15 cellular contexts compared by ENCODE assay signal in genomic region chr7:51732066-51732465, GRCh38.
"Had no signal": no experiment of that assay in that cellular context is flagged by ENCODE, and none has a peak within 500 bp of the region (broad histone marks: within the 10 kb centered on the region; RNA-seq: fewer than 3 reads in every experiment).

No MANE protein-coding gene starts in this region.

- H3K27me3 ChIP-seq: hepatocyte, neutrophil, thyroid gland, uterus had no signal

- H3K27ac Mint-ChIP-seq: activated CD4-positive, alpha-beta T cell treated with anti-CD3 and anti-CD28 coated beads, Interleukin-2, amount 10 ng/mL, durations not matched to agents 7 days and 5 days; activated naive CD4-positive, alpha-beta T cell treated with anti-CD3 and anti-CD28 coated beads for 36 hours; activated naive CD8-positive, alpha-beta T cell treated with anti-CD3 and anti-CD28 coated beads, Interleukin-2, amount 50 U/mL, for 24 hours; activated T-helper 2 cell treated with anti-CD3 and anti-CD28 coated beads, Interferon-gamma antibody, Interleukin-2, Interleukin-4, amounts not matched to agents 10 μg/mL and 5 μg/mL and 100 μg/mL, durations not matched to agents 14 hours and 24 hours and 36 hours; stimulated activated effector memory CD8-positive, alpha-beta T cell treated with anti-CD3 and anti-CD28 coated beads, Interleukin-12 subunit alpha, Interleukin-12 subunit beta, amount 100 ng/mL, for 72 hours had no signal

- H3K4me3 ChIP-seq: cardiac muscle cell, coronary artery, hepatocyte, thyroid gland, uterus had no signal

- H3K36me3 ChIP-seq: cardiac muscle cell, neutrophil, thyroid gland, uterus had no signal

- ATAC-seq: activated naive CD8-positive, alpha-beta T cell treated with anti-CD3 and anti-CD28 coated beads, Interleukin-2, amount 50 U/mL, for 24 hours; esophagus mucosa; left ventricle myocardium superior; stimulated activated effector memory CD8-positive, alpha-beta T cell treated with anti-CD3 and anti-CD28 coated beads, Interleukin-12 subunit alpha, Interleukin-12 subunit beta, amount 100 ng/mL, for 72 hours had no signal

- H3K27me3 Mint-ChIP-seq: activated CD4-positive, alpha-beta T cell treated with anti-CD3 and anti-CD28 coated beads, Interleukin-2, amount 10 ng/mL, durations not matched to agents 7 days and 5 days; activated naive CD8-positive, alpha-beta T cell treated with anti-CD3 and anti-CD28 coated beads, Interleukin-2, amount 50 U/mL, for 24 hours had no signal

- DNase-seq: activated CD4-positive, alpha-beta T cell treated with anti-CD3 and anti-CD28 coated beads, Interleukin-2, amount 10 ng/mL, durations not matched to agents 7 days and 5 days; activated naive CD4-positive, alpha-beta T cell treated with anti-CD3 and anti-CD28 coated beads for 36 hours; activated naive CD8-positive, alpha-beta T cell treated with anti-CD3 and anti-CD28 coated beads, Interleukin-2, amount 50 U/mL, for 24 hours; left ventricle myocardium superior; mesendoderm; uterus had no signal

- H3K36me3 Mint-ChIP-seq: stimulated activated effector memory CD8-positive, alpha-beta T cell treated with anti-CD3 and anti-CD28 coated beads, Interleukin-12 subunit alpha, Interleukin-12 subunit beta, amount 100 ng/mL, for 72 hours had no signal

- H2AFZ ChIP-seq: hepatocyte, parathyroid adenoma had no signal

- H3K4me3 Mint-ChIP-seq: activated CD4-positive, alpha-beta T cell treated with anti-CD3 and anti-CD28 coated beads, Interleukin-2, amount 10 ng/mL, durations not matched to agents 7 days and 5 days; activated naive CD4-positive, alpha-beta T cell treated with anti-CD3 and anti-CD28 coated beads for 36 hours; activated naive CD8-positive, alpha-beta T cell treated with anti-CD3 and anti-CD28 coated beads, Interleukin-2, amount 50 U/mL, for 24 hours; stimulated activated effector memory CD8-positive, alpha-beta T cell treated with anti-CD3 and anti-CD28 coated beads, Interleukin-12 subunit alpha, Interleukin-12 subunit beta, amount 100 ng/mL, for 72 hours had no signal

- H3K9me3 ChIP-seq: neutrophil, thyroid gland, uterus had no signal

- H3K4me1 Mint-ChIP-seq: activated CD4-positive, alpha-beta T cell treated with anti-CD3 and anti-CD28 coated beads, Interleukin-2, amount 10 ng/mL, durations not matched to agents 7 days and 5 days; activated naive CD8-positive, alpha-beta T cell treated with anti-CD3 and anti-CD28 coated beads, Interleukin-2, amount 50 U/mL, for 24 hours; stimulated activated effector memory CD8-positive, alpha-beta T cell treated with anti-CD3 and anti-CD28 coated beads, Interleukin-12 subunit alpha, Interleukin-12 subunit beta, amount 100 ng/mL, for 72 hours had no signal

- H3K4me1 ChIP-seq: parathyroid adenoma, thyroid gland, uterus had no signal
